ENCODE assay signal across 9 cellular contexts in genomic region chr3:13500133-13500885, GRCh38. TPM values are rescaled to one million over a fixed set of nuclear protein-coding genes. Genes with fewer than 3 reads are reported as not detected.
A peak's percentile ranks its signal among the peaks of the same experiment; 100 is the strongest.
DNase-seq lines count a peak whose midpoint lies in the region; ATAC-seq, FAIRE-seq and TF ChIP-seq lines count a peak whose summit lies in the region.
"Had no signal": no experiment of that assay in that cellular context is flagged by ENCODE, and none has a peak within 500 bp of the region (broad histone marks: within the 10 kb centered on the region; RNA-seq: fewer than 3 reads in every experiment).

No MANE protein-coding gene starts in this region.

- no peak overlapping the region for H3K27ac Mint-ChIP-seq in mesothelial cell of epicardium
- no peak overlapping the region for H3K27ac Mint-ChIP-seq in activated T-helper 1 cell treated with anti-CD3 and anti-CD28 coated beads, Interleukin-12 subunit alpha, Interleukin-12 subunit beta, Interleukin-2, Interleukin-4 antibody, amounts not matched to agents 30 ng/mL and 10 ng/mL and 1 ng/mL, durations not matched to agents 14 hours and 24 hours and 36 hours

- no peak overlapping the region for H3K27ac ChIP-seq in body of pancreas

- POLR2A ChIA-PET in HEK293T (lab: Yijun Ruan, JAX) = no interaction called here

- 84 to 95% methylated on average over 10 to 15 of the region's 15 CpGs for WGBS in body of pancreas, 2 donors

- H3K27me3 ChIP-seq in body of pancreas = no peaks in the 10 kb centered on the region

- intact Hi-C loops in body of pancreas (cut with DNase I) = no loop called here
- intact Hi-C loops in activated T-helper 1 cell treated with anti-CD3 and anti-CD28 coated beads, Interleukin-12 subunit alpha, Interleukin-12 subunit beta, Interleukin-2, Interleukin-4 antibody, amounts not matched to agents 30 ng/mL and 10 ng/mL and 1 ng/mL, durations not matched to agents 14 hours and 24 hours and 36 hours (cut with micrococcal nuclease) = no loop called here
- intact Hi-C loops in sciatic nerve (cut with DNase I) = no loop called here

- FAIRE-seq in D721Med (lab: Jason Lieb, UNC) = no peak

- H3K4me3 Mint-ChIP-seq in mesothelial cell of epicardium = no peak overlapping the region
- H3K4me3 Mint-ChIP-seq in activated T-helper 1 cell treated with anti-CD3 and anti-CD28 coated beads, Interleukin-12 subunit alpha, Interleukin-12 subunit beta, Interleukin-2, Interleukin-4 antibody, amounts not matched to agents 30 ng/mL and 10 ng/mL and 1 ng/mL, durations not matched to agents 14 hours and 24 hours and 36 hours = no peak overlapping the region

- peaks cover 0 to 1% of the 10 kb centered on the region in 2 donors for H3K36me3 ChIP-seq in body of pancreas (replicated peaks in 1 of 2; ENCODE audit: insufficient read depth in 1 of 2, low read depth in 2 of 2)

- H3K4me1 ChIP-seq in body of pancreas = peaks cover 8% of the 10 kb centered on the region

- H3K9me3 ChIP-seq in body of pancreas = no peaks in the 10 kb centered on the region

- no peaks in the 10 kb centered on the region for H3K9me3 Mint-ChIP-seq in mesothelial cell of epicardium
- H3K9me3 Mint-ChIP-seq in activated T-helper 1 cell treated with anti-CD3 and anti-CD28 coated beads, Interleukin-12 subunit alpha, Interleukin-12 subunit beta, Interleukin-2, Interleukin-4 antibody, amounts not matched to agents 30 ng/mL and 10 ng/mL and 1 ng/mL, durations not matched to agents 14 hours and 24 hours and 36 hours = no peaks in the 10 kb centered on the region

- H3K27me3 Mint-ChIP-seq in mesothelial cell of epicardium (ENCODE audit: low read depth) = no peaks in the 10 kb centered on the region
- H3K27me3 Mint-ChIP-seq in activated T-helper 1 cell treated with anti-CD3 and anti-CD28 coated beads, Interleukin-12 subunit alpha, Interleukin-12 subunit beta, Interleukin-2, Interleukin-4 antibody, amounts not matched to agents 30 ng/mL and 10 ng/mL and 1 ng/mL, durations not matched to agents 14 hours and 24 hours and 36 hours (ENCODE audit: insufficient read depth) = no peaks in the 10 kb centered on the region

- peak; percentile 29 for TF ChIP-seq CTCF in D721Med (IDR thresholded peaks at IDR 0.05; ENCODE audit: insufficient read depth, missing control alignments)
- peak in 5 of 7 experiments; percentile 7 to 21 (median 20) for TF ChIP-seq CTCF in body of pancreas (IDR thresholded peaks at IDR 0.05)
- peak; percentile 57 for TF ChIP-seq CTCF in mesothelial cell of epicardium (IDR thresholded peaks at IDR 0.05; ENCODE audit: unreplicated experiment)

- no peak for ATAC-seq in body of pancreas
- ATAC-seq in sciatic nerve = no peak

- DNase-seq in D721Med (ENCODE audit: insufficient read length, low spot score) (no peak), HEK293T (ENCODE audit: extremely low spot score) (peak; percentile 61), body of pancreas (peak in 1 of 4 donors; percentile 16), mesothelial cell of epicardium (ENCODE audit: low spot score in 2 of 2, unreplicated experiment in 2 of 2) (no peak), NCI-H2171 treated with DMSO at 0.1 percent for 48 hours (lab: John Stamatoyannopoulos, UW) (no peak), sciatic nerve (ENCODE audit: low spot score) (no peak), NCI-H345 (lab: John Stamatoyannopoulos, UW) (no peak)
- DNase-seq in activated T-helper 1 cell treated with anti-CD3 and anti-CD28 coated beads, Interleukin-12 subunit alpha, Interleukin-12 subunit beta, Interleukin-2, Interleukin-4 antibody, amounts not matched to agents 30 ng/mL and 10 ng/mL and 1 ng/mL, durations not matched to agents 14 hours and 24 hours and 36 hours (ENCODE audit: low spot score) = no peak
- DNase-seq: NCI-H446 treated with DMSO at 0.1 percent for 48 hours had no signal

- H3K4me3 ChIP-seq in body of pancreas = no peak overlapping the region

- CTCF ChIA-PET in HEK293T (lab: Yijun Ruan, JAX) = interaction anchor here (0.6 to 3.7 kb wide), 5 partner anchors 19 to 155 kb away, joined by 3 to 43 read pairs (median 3); no protein-coding TSS in a partner anchor

- peaks cover 3% of the 10 kb centered on the region for H3K36me3 Mint-ChIP-seq in mesothelial cell of epicardium
- H3K36me3 Mint-ChIP-seq in activated T-helper 1 cell treated with anti-CD3 and anti-CD28 coated beads, Interleukin-12 subunit alpha, Interleukin-12 subunit beta, Interleukin-2, Interleukin-4 antibody, amounts not matched to agents 30 ng/mL and 10 ng/mL and 1 ng/mL, durations not matched to agents 14 hours and 24 hours and 36 hours (ENCODE audit: low read depth) = no peaks in the 10 kb centered on the region

- peaks cover 7% of the 10 kb centered on the region for H3K4me1 Mint-ChIP-seq in mesothelial cell of epicardium
- no peaks in the 10 kb centered on the region for H3K4me1 Mint-ChIP-seq in activated T-helper 1 cell treated with anti-CD3 and anti-CD28 coated beads, Interleukin-12 subunit alpha, Interleukin-12 subunit beta, Interleukin-2, Interleukin-4 antibody, amounts not matched to agents 30 ng/mL and 10 ng/mL and 1 ng/mL, durations not matched to agents 14 hours and 24 hours and 36 hours (ENCODE audit: low read depth)

- no peak for TF ChIP-seq POLR2A in body of pancreas (IDR thresholded peaks at IDR 0.05)

TF ChIP-seq in HEK293T, 16 proteins besides CTCF, POLR2A, EP300 and RAD21:
- no peak for TF ChIP-seq HDGF (IDR thresholded peaks at IDR 0.05; ENCODE audit: borderline replicate concordance)
- TF ChIP-seq NFRKB (IDR thresholded peaks at IDR 0.05) = no peak
- no peak for TF ChIP-seq ZNF384 (IDR thresholded peaks at IDR 0.05)
- no peak for TF ChIP-seq FOXM1 (IDR thresholded peaks at IDR 0.05; ENCODE audit: borderline replicate concordance)
- no peak for TF ChIP-seq TARDBP (IDR thresholded peaks at IDR 0.05)
- TF ChIP-seq LEF1 (IDR thresholded peaks at IDR 0.05; ENCODE audit: borderline replicate concordance) = no peak
- TF ChIP-seq BHLHE40 (IDR thresholded peaks at IDR 0.05; ENCODE audit: borderline replicate concordance) = no peak
- no peak for TF ChIP-seq SUZ12 (IDR thresholded peaks at IDR 0.05)
- TF ChIP-seq SP1 (IDR thresholded peaks at IDR 0.05) = no peak
- no peak for TF ChIP-seq FOXK2 (IDR thresholded peaks at IDR 0.05)
- TF ChIP-seq ARNT (IDR thresholded peaks at IDR 0.05) = no peak
- TF ChIP-seq L3MBTL2 (conservative IDR thresholded peaks at IDR 0.05) = no peak
- TF ChIP-seq FOXA1 (IDR thresholded peaks at IDR 0.05) = no peak
- TF ChIP-seq ELF4 (IDR thresholded peaks at IDR 0.05) = no peak
- no peak for TF ChIP-seq CTBP1 (IDR thresholded peaks at IDR 0.05; ENCODE audit: borderline replicate concordance)

RNA-seq across cellular contexts. Expression of gene HDAC11, which starts 20.2 kb away (rescaled TPM):
- total RNA-seq in body of pancreas (10 to 100 TPM; 13.8 to 45.4 TPM), mesothelial cell of epicardium (15.4 to 19.1 TPM (median 16.4 TPM) in 3 replicates), sciatic nerve (38.8 TPM)
- 1.4 and 2.0 TPM in 2 replicates for total RNA-seq in activated T-helper 1 cell treated with anti-CD3 and anti-CD28 coated beads, Interleukin-12 subunit alpha, Interleukin-12 subunit beta, Interleukin-2, Interleukin-4 antibody, amounts not matched to agents 30 ng/mL and 10 ng/mL and 1 ng/mL, durations not matched to agents 14 hours and 24 hours and 36 hours

RNA-seq across cellular contexts. Expression of gene FBLN2, which starts 48.6 kb away (rescaled TPM):
- total RNA-seq in body of pancreas (10 to 100 TPM; 18.9 to 54.7 TPM), mesothelial cell of epicardium (63.3 to 68.6 TPM (median 67.5 TPM) in 3 replicates), sciatic nerve (236 TPM)
- total RNA-seq in activated T-helper 1 cell treated with anti-CD3 and anti-CD28 coated beads, Interleukin-12 subunit alpha, Interleukin-12 subunit beta, Interleukin-2, Interleukin-4 antibody, amounts not matched to agents 30 ng/mL and 10 ng/mL and 1 ng/mL, durations not matched to agents 14 hours and 24 hours and 36 hours = not detected in 2 replicates

Comparison
In these comparisons a context has a peak if more than half of its experiments do, and no peak if none do; other contexts are left out.
1. RNA of gene FBLN2, which starts 48.6 kb away (total RNA-seq): 236 TPM in sciatic nerve (single experiment), 63.3 to 68.6 TPM in mesothelial cell of epicardium and 18.9 to 54.7 TPM in body of pancreas; not detected in activated T-helper 1 cell treated with anti-CD3 and anti-CD28 coated beads, Interleukin-12 subunit alpha, Interleukin-12 subunit beta, Interleukin-2, Interleukin-4 antibody, amounts not matched to agents 30 ng/mL and 10 ng/mL and 1 ng/mL, durations not matched to agents 14 hours and 24 hours and 36 hours; every median in the first group is over 10 times any median in the second.
2. Peak in every context shown above with its lines, with median percentiles within 50 percentile points of each other: CTCF ChIP-seq.